1 cellular context compared by ENCODE assay signal in the genomic region with DNA sequence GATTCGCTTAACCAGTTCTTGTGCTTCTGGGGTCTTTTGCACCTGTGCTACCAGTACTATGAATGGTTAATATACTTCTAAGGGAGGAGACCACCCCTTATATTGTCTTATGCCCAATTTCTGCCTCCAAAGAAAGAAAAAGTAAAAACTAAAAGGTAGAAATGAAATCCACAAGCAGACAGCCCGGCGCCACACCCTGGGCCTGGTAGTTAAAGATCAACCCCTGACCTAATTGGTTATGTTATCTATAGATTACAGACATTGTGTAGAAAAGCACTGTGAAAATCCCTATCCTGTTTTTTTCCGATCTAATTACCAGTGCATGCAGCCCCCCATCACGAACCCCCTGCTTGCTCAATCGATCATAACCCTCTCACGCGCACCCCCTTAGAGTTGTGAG.
TF ChIP-seq lines count a peak whose summit lies in the region.
"Not testable (repeated sequence)": the region's sequence is repeated elsewhere in the genome, so short reads cannot be mapped to it uniquely, and the experiment has no call there.

No MANE protein-coding gene starts in this region.

TF ChIP-seq in HepG2, 621 proteins besides CTCF, POLR2A, EP300 and RAD21 (continued from another document):
- TF ChIP-seq, protein P1, sequence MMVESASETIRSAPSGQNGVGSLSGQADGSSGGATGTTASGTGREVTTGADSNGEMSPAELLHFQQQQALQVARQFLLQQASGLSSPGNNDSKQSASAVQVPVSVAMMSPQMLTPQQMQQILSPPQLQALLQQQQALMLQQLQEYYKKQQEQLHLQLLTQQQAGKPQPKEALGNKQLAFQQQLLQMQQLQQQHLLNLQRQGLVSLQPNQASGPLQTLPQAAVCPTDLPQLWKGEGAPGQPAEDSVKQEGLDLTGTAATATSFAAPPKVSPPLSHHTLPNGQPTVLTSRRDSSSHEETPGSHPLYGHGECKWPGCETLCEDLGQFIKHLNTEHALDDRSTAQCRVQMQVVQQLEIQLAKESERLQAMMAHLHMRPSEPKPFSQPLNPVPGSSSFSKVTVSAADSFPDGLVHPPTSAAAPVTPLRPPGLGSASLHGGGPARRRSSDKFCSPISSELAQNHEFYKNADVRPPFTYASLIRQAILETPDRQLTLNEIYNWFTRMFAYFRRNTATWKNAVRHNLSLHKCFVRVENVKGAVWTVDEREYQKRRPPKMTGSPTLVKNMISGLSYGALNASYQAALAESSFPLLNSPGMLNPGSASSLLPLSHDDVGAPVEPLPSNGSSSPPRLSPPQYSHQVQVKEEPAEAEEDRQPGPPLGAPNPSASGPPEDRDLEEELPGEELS (CRISPR knock-in tag; IDR thresholded peaks at IDR 0.05) = peak; percentile 9; the same call in 1 of the 2 replicates
- TF ChIP-seq, protein P2, sequence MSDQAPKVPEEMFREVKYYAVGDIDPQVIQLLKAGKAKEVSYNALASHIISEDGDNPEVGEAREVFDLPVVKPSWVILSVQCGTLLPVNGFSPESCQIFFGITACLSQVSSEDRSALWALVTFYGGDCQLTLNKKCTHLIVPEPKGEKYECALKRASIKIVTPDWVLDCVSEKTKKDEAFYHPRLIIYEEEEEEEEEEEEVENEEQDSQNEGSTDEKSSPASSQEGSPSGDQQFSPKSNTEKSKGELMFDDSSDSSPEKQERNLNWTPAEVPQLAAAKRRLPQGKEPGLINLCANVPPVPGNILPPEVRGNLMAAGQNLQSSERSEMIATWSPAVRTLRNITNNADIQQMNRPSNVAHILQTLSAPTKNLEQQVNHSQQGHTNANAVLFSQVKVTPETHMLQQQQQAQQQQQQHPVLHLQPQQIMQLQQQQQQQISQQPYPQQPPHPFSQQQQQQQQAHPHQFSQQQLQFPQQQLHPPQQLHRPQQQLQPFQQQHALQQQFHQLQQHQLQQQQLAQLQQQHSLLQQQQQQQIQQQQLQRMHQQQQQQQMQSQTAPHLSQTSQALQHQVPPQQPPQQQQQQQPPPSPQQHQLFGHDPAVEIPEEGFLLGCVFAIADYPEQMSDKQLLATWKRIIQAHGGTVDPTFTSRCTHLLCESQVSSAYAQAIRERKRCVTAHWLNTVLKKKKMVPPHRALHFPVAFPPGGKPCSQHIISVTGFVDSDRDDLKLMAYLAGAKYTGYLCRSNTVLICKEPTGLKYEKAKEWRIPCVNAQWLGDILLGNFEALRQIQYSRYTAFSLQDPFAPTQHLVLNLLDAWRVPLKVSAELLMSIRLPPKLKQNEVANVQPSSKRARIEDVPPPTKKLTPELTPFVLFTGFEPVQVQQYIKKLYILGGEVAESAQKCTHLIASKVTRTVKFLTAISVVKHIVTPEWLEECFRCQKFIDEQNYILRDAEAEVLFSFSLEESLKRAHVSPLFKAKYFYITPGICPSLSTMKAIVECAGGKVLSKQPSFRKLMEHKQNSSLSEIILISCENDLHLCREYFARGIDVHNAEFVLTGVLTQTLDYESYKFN (CRISPR knock-in tag; conservative IDR thresholded peaks at IDR 0.05) = 0 out of 2 replicates have a peak, but pooled peaks have one; percentile 24
- TF ChIP-seq, protein P3, sequence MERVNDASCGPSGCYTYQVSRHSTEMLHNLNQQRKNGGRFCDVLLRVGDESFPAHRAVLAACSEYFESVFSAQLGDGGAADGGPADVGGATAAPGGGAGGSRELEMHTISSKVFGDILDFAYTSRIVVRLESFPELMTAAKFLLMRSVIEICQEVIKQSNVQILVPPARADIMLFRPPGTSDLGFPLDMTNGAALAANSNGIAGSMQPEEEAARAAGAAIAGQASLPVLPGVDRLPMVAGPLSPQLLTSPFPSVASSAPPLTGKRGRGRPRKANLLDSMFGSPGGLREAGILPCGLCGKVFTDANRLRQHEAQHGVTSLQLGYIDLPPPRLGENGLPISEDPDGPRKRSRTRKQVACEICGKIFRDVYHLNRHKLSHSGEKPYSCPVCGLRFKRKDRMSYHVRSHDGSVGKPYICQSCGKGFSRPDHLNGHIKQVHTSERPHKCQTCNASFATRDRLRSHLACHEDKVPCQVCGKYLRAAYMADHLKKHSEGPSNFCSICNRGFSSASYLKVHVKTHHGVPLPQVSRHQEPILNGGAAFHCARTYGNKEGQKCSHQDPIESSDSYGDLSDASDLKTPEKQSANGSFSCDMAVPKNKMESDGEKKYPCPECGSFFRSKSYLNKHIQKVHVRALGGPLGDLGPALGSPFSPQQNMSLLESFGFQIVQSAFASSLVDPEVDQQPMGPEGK (CRISPR knock-in tag; IDR thresholded peaks at IDR 0.05) = 0 out of 2 replicates have a peak, but pooled peaks have one; percentile 11
- TF ChIP-seq ZFX (CRISPR knock-in tag; IDR thresholded peaks at IDR 0.05; ENCODE audit: low read depth) (0 out of 2 replicates have a peak, but pooled peaks have one; percentile 19), RORA (CRISPR knock-in tag; IDR thresholded peaks at IDR 0.05) (0 out of 2 replicates have a peak, but pooled peaks have one; percentile 28), MIXL1 (CRISPR knock-in tag; IDR thresholded peaks at IDR 0.05) (peak; percentile 59; the same call in 1 of the 2 replicates)
- TF ChIP-seq, protein P4, sequence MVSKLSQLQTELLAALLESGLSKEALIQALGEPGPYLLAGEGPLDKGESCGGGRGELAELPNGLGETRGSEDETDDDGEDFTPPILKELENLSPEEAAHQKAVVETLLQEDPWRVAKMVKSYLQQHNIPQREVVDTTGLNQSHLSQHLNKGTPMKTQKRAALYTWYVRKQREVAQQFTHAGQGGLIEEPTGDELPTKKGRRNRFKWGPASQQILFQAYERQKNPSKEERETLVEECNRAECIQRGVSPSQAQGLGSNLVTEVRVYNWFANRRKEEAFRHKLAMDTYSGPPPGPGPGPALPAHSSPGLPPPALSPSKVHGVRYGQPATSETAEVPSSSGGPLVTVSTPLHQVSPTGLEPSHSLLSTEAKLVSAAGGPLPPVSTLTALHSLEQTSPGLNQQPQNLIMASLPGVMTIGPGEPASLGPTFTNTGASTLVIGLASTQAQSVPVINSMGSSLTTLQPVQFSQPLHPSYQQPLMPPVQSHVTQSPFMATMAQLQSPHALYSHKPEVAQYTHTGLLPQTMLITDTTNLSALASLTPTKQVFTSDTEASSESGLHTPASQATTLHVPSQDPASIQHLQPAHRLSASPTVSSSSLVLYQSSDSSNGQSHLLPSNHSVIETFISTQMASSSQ (IDR thresholded peaks at IDR 0.05; ENCODE audit: low read depth) = peak; percentile 12; the same call in 1 of the 2 replicates
- TF ChIP-seq, protein P4 (CRISPR knock-in tag; IDR thresholded peaks at IDR 0.05; ENCODE audit: borderline replicate concordance) = not testable (repeated sequence)
